Comparison of ENCODE assay signal across 1 cellular context in genomic region chr1:19685994-19686393, GRCh38.
A peak's percentile ranks its signal among the peaks of the same experiment; 100 is the strongest.
TF ChIP-seq lines count a peak whose summit lies in the region.

No MANE protein-coding gene starts in this region.

TF ChIP-seq in HepG2, 621 proteins besides CTCF, POLR2A, EP300 and RAD21:
- TF ChIP-seq ZNF768 (CRISPR knock-in tag; IDR thresholded peaks at IDR 0.05) (peak; percentile 92), MEF2D (CRISPR knock-in tag; IDR thresholded peaks at IDR 0.05) (no peak)
